In the genomic region with DNA sequence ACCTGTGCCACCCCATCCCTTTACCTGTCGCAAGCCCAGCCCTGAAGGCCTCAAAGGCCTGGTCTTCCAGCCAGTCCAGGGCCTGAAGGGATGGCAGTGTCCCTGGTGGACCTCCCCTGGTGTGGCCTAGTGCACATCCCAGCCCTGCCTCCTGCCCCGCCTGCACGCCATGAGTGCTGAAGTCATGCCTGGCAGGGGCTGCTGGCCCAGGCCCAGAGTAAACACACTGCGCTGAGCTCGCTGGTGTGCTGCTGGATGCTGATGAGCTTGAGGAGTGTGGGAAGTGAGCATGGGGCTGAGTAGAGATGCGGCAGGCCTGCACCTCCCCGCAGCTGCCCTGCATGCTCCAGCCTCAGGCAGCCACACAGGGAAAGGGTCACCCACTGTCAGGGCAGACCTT, we compare ENCODE assay signal across 9 cellular contexts. TPM values are rescaled to one million over a fixed set of nuclear protein-coding genes. Genes with fewer than 3 reads are reported as not detected.
DNase-seq lines count a peak whose midpoint lies in the region; ATAC-seq, FAIRE-seq and TF ChIP-seq lines count a peak whose summit lies in the region.
"Had no signal": no experiment of that assay in that cellular context is flagged by ENCODE, and none has a peak within 500 bp of the region (broad histone marks: within the 10 kb centered on the region; RNA-seq: fewer than 3 reads in every experiment).

No MANE protein-coding gene starts in this region.

- TF ChIP-seq RAD21 in Ishikawa (IDR thresholded peaks at IDR 0.05; ENCODE audit: low read depth): no peak; the same call in 1 of the 2 replicates

- intact Hi-C loops in ascending aorta (cut with DNase I): no loop called here

- no peaks in the 10 kb centered on the region for H3K27me3 ChIP-seq in ascending aorta
- H3K27me3 ChIP-seq in keratinocyte (ENCODE audit: control insufficient read depth, extremely low read depth, insufficient read depth, low read length): no peaks in the 10 kb centered on the region
- no peaks in the 10 kb centered on the region for H3K27me3 ChIP-seq in thoracic aorta (replicated peaks; ENCODE audit: insufficient read depth)

- no peak overlapping the region for H3K4me2 ChIP-seq in keratinocyte (ENCODE audit: control insufficient read depth, extremely low read depth, insufficient read depth, low read depth, low read length)

- H3K9me3 ChIP-seq in ascending aorta: no peaks in the 10 kb centered on the region
- H3K9me3 ChIP-seq in keratinocyte (ENCODE audit: control insufficient read depth, low read depth, low read length): no peaks in the 10 kb centered on the region
- no peaks in the 10 kb centered on the region for H3K9me3 ChIP-seq in thoracic aorta

- ATAC-seq in thoracic aorta (ENCODE audit: insufficient number of reproducible peaks, low FRiP score, low read depth): peak; percentile 52
- no peak for ATAC-seq in HG03565 (IDR thresholded peaks at IDR 0.05; ENCODE audit: unreplicated experiment)
- no peak for ATAC-seq in activated CD8-positive, alpha-beta T cell treated with anti-CD3 and anti-CD28 coated beads, Interleukin-2, amount 10 ng/mL, durations not matched to agents 7 days and 5 days

- H3K4me1 ChIP-seq in ascending aorta (peaks cover 16 to 26% of the 10 kb centered on the region in 2 donors), keratinocyte (ENCODE audit: control insufficient read depth, extremely low read depth, insufficient read depth, low read length) (peaks cover 7% of the 10 kb centered on the region), thoracic aorta (ENCODE audit: control insufficient read depth in 1 of 2, low read depth in 2 of 2) (peaks cover 17 to 36% of the 10 kb centered on the region in 2 donors)

- FAIRE-seq in keratinocyte (lab: Jason Lieb, UNC): peak; percentile 53

- POLR2A ChIA-PET in activated CD8-positive, alpha-beta T cell treated with anti-CD3 and anti-CD28 coated beads, Interleukin-2, amount 10 ng/mL, durations not matched to agents 7 days and 5 days (lab: Charles Lee): no interaction called here

- no peaks in the 10 kb centered on the region for H3K79me2 ChIP-seq in keratinocyte (ENCODE audit: control insufficient read depth, insufficient read depth, low read length)

- H3K9me3 Mint-ChIP-seq in activated CD8-positive, alpha-beta T cell treated with anti-CD3 and anti-CD28 coated beads, Interleukin-2, amount 10 ng/mL, durations not matched to agents 7 days and 5 days (ENCODE audit: insufficient read depth): no peaks in the 10 kb centered on the region
- H3K9me3 Mint-ChIP-seq: memory B cell had no signal

- TF ChIP-seq CTCF in ascending aorta (IDR thresholded peaks at IDR 0.05): no peak
- no peak for TF ChIP-seq CTCF in keratinocyte (optimal IDR thresholded peaks at IDR 0.05 in 1 of 3, IDR thresholded peaks at IDR 0.05 in 1 of 3, conservative IDR thresholded peaks at IDR 0.05 in 1 of 3; ENCODE audit: extremely low read depth in 1 of 3, insufficient read depth in 2 of 3, low read length in 3 of 3)
- TF ChIP-seq CTCF in thoracic aorta (IDR thresholded peaks at IDR 0.05): no peak

- H3K27me3 Mint-ChIP-seq in activated CD8-positive, alpha-beta T cell treated with anti-CD3 and anti-CD28 coated beads, Interleukin-2, amount 10 ng/mL, durations not matched to agents 7 days and 5 days (ENCODE audit: low read depth): peaks cover 15% of the 10 kb centered on the region

- CTCF ChIA-PET in activated CD8-positive, alpha-beta T cell treated with anti-CD3 and anti-CD28 coated beads, Interleukin-2, amount 10 ng/mL, durations not matched to agents 7 days and 5 days (lab: Charles Lee): interaction anchor here (0.6 to 4.4 kb wide), 3 partner anchors 13 to 361 kb away, joined by 3 to 14 read pairs (median 3); no protein-coding TSS in a partner anchor

- H3K9me1 ChIP-seq in keratinocyte (ENCODE audit: control insufficient read depth, extremely low read depth, insufficient read depth, low read length): peaks cover under 1% of the 10 kb centered on the region

- H2AFZ ChIP-seq in keratinocyte (ENCODE audit: control insufficient read depth, low read length): no peak overlapping the region

- H3K36me3 ChIP-seq in ascending aorta: peaks cover 24 to 33% of the 10 kb centered on the region in 2 donors
- peaks cover 35 to 49% of the 10 kb centered on the region in 2 experiments for H3K36me3 ChIP-seq in keratinocyte (ENCODE audit: control insufficient read depth in 2 of 2, extremely low read depth in 1 of 2, insufficient read depth in 2 of 2, low read length in 2 of 2)
- H3K36me3 ChIP-seq in thoracic aorta: peaks cover 26% of the 10 kb centered on the region

- H4K20me1 ChIP-seq in keratinocyte (ENCODE audit: control insufficient read depth, extremely low read depth, insufficient read depth, low read length): no peaks in the 10 kb centered on the region

- H3K27ac ChIP-seq in ascending aorta: peak overlapping the region; percentile 75 to 95
- H3K27ac ChIP-seq in keratinocyte (ENCODE audit: control insufficient read depth, insufficient read depth, low read length): no peak overlapping the region
- peak overlapping the region; percentile 43 to 66 for H3K27ac ChIP-seq in thoracic aorta

- H3K27ac Mint-ChIP-seq in activated CD8-positive, alpha-beta T cell treated with anti-CD3 and anti-CD28 coated beads, Interleukin-2, amount 10 ng/mL, durations not matched to agents 7 days and 5 days: no peak overlapping the region
- H3K27ac Mint-ChIP-seq: memory B cell had no signal

- no peaks in the 10 kb centered on the region for H3K4me1 Mint-ChIP-seq in activated CD8-positive, alpha-beta T cell treated with anti-CD3 and anti-CD28 coated beads, Interleukin-2, amount 10 ng/mL, durations not matched to agents 7 days and 5 days (ENCODE audit: low read depth)
- H3K4me1 Mint-ChIP-seq: memory B cell had no signal

- H3K9ac ChIP-seq in keratinocyte (ENCODE audit: control insufficient read depth, extremely low read depth, insufficient read depth, low read length): no peak overlapping the region

- no peak overlapping the region for H3K4me3 Mint-ChIP-seq in activated CD8-positive, alpha-beta T cell treated with anti-CD3 and anti-CD28 coated beads, Interleukin-2, amount 10 ng/mL, durations not matched to agents 7 days and 5 days
- H3K4me3 Mint-ChIP-seq: memory B cell had no signal

- TF ChIP-seq EP300 in Ishikawa (IDR thresholded peaks at IDR 0.05; ENCODE audit: borderline replicate concordance): no peak

- dilution Hi-C loops in keratinocyte (cut with MboI; ENCODE audit: extremely low pct_ligation_motif_present, low sequenced_read_pairs): no loop called here

- H3K4me3 ChIP-seq in ascending aorta (no peak overlapping the region), keratinocyte (ENCODE audit: control insufficient read depth in 2 of 3, extremely low read depth in 1 of 3, insufficient read depth in 2 of 3, low read depth in 1 of 3, low read length in 3 of 3) (no peak overlapping the region), thoracic aorta (no peak overlapping the region)

- H3K36me3 Mint-ChIP-seq in activated CD8-positive, alpha-beta T cell treated with anti-CD3 and anti-CD28 coated beads, Interleukin-2, amount 10 ng/mL, durations not matched to agents 7 days and 5 days (ENCODE audit: low read depth): no peaks in the 10 kb centered on the region
- H3K36me3 Mint-ChIP-seq: memory B cell had no signal

- DNase-seq in ascending aorta (ENCODE audit: low spot score in 2 of 2) (peak; percentile 53 to 91), keratinocyte (ENCODE audit: low read depth, low spot score) (no peak), thoracic aorta (ENCODE audit: low spot score) (peak; percentile 41), NCI-H1048 (lab: John Stamatoyannopoulos, UW) (no peak)
- no peak for DNase-seq in activated CD8-positive, alpha-beta T cell treated with anti-CD3 and anti-CD28 coated beads, Interleukin-2, amount 10 ng/mL, durations not matched to agents 7 days and 5 days
- DNase-seq in activated naive CD4-positive, alpha-beta T cell treated with Interleukin-2 at 50 U/mL for 16 hours: no peak

TF ChIP-seq in Ishikawa, 13 proteins besides CTCF, POLR2A, EP300 and RAD21 (continues in another document):
- TF ChIP-seq TAF1 (IDR thresholded peaks at IDR 0.05; ENCODE audit: low read depth): no peak

RNA-seq across cellular contexts. Expression of gene HTRA1, which starts 43.2 kb away (rescaled TPM):
- total RNA-seq in ascending aorta: 112 TPM
- 353 to 506 TPM (median 412 TPM) in 3 replicates for polyA plus RNA-seq in keratinocyte
- 77.7 TPM for polyA plus RNA-seq in keratinocyte (2011; ENCODE audit: low read depth)
- polyA plus RNA-seq in keratinocyte (2011; cell fraction: cytosol; rRNA removed): 332 and 372 TPM in 2 replicates
- polyA plus RNA-seq in keratinocyte (2011; cell fraction: nucleus; rRNA removed): 463 and 555 TPM in 2 replicates
- polyA plus RNA-seq in keratinocyte (2012; ENCODE audit: low replicate concordance): 189 and 262 TPM in 2 replicates
- polyA minus RNA-seq in keratinocyte: 106 to 221 TPM (median 187 TPM) in 3 replicates
- polyA minus RNA-seq in keratinocyte (2011; cell fraction: cytosol; rRNA and poly(A)+ RNA removed): 191 TPM
- 118 and 182 TPM in 2 replicates for polyA minus RNA-seq in keratinocyte (2011; cell fraction: nucleus; rRNA and poly(A)+ RNA removed)
- 100 to 1,000 TPM; 282 to 473 TPM for total RNA-seq in thoracic aorta
- not detected for total RNA-seq in activated CD8-positive, alpha-beta T cell treated with anti-CD3 and anti-CD28 coated beads, Interleukin-2, amount 10 ng/mL, durations not matched to agents 7 days and 5 days

RNA-seq across cellular contexts. Expression of gene ARMS2, which starts 50.1 kb away (rescaled TPM):
- total RNA-seq in ascending aorta (not detected), thoracic aorta (not detected)
- polyA plus RNA-seq in keratinocyte: 0.08 TPM in 1 of 3 replicates, not detected in the others
- not detected for polyA plus RNA-seq in keratinocyte (2011; ENCODE audit: low read depth)
- polyA plus RNA-seq in keratinocyte (2011; cell fraction: cytosol; rRNA removed): not detected in 2 replicates
- not detected in 2 replicates for polyA plus RNA-seq in keratinocyte (2011; cell fraction: nucleus; rRNA removed)
- polyA plus RNA-seq in keratinocyte (2012; ENCODE audit: low replicate concordance): not detected in 2 replicates
- polyA minus RNA-seq in keratinocyte: 0.29 to 1.3 TPM (median 0.56 TPM) in 3 replicates
- polyA minus RNA-seq in keratinocyte (2011; cell fraction: cytosol; rRNA and poly(A)+ RNA removed): not detected
- polyA minus RNA-seq in keratinocyte (2011; cell fraction: nucleus; rRNA and poly(A)+ RNA removed): not detected in 2 replicates
- total RNA-seq in activated CD8-positive, alpha-beta T cell treated with anti-CD3 and anti-CD28 coated beads, Interleukin-2, amount 10 ng/mL, durations not matched to agents 7 days and 5 days: not detected

RNA-seq across cellular contexts. Expression of gene DMBT1, which starts 56.0 kb away (rescaled TPM):
- total RNA-seq in ascending aorta (not detected), thoracic aorta (under 1 TPM in 1 of 2 donors, not detected in 1; 0.14 TPM)
- 0.04 to 0.17 TPM (median 0.08 TPM) in 3 replicates for polyA plus RNA-seq in keratinocyte
- not detected for polyA plus RNA-seq in keratinocyte (2011; ENCODE audit: low read depth)
- 0.01 and 0.02 TPM in 2 replicates for polyA plus RNA-seq in keratinocyte (2011; cell fraction: cytosol; rRNA removed)
- 0.12 and 0.13 TPM in 2 replicates for polyA plus RNA-seq in keratinocyte (2011; cell fraction: nucleus; rRNA removed)
- 0.05 TPM in 1 of 2 replicates, not detected in the other for polyA plus RNA-seq in keratinocyte (2012; ENCODE audit: low replicate concordance)
- 0.06 to 0.13 TPM (median 0.13 TPM) in 3 replicates for polyA minus RNA-seq in keratinocyte
- not detected for polyA minus RNA-seq in keratinocyte (2011; cell fraction: cytosol; rRNA and poly(A)+ RNA removed)
- polyA minus RNA-seq in keratinocyte (2011; cell fraction: nucleus; rRNA and poly(A)+ RNA removed): 0.21 and 0.23 TPM in 2 replicates
- total RNA-seq in activated CD8-positive, alpha-beta T cell treated with anti-CD3 and anti-CD28 coated beads, Interleukin-2, amount 10 ng/mL, durations not matched to agents 7 days and 5 days: not detected

Comparison
In these comparisons a context has a peak if more than half of its experiments do, and no peak if none do; other contexts are left out.
1. DNase-seq: peak in ascending aorta (2 of 2) and thoracic aorta (single experiment); none in keratinocyte (single experiment), NCI-H1048 (single experiment), activated CD8-positive, alpha-beta T cell treated with anti-CD3 and anti-CD28 coated beads, Interleukin-2, amount 10 ng/mL, durations not matched to agents 7 days and 5 days (single experiment) and activated naive CD4-positive, alpha-beta T cell treated with Interleukin-2 at 50 U/mL for 16 hours (single experiment).
2. RNA of gene HTRA1, which starts 43.2 kb away (total RNA-seq): 282 to 473 TPM in thoracic aorta and 112 TPM in ascending aorta (single experiment); not detected in activated CD8-positive, alpha-beta T cell treated with anti-CD3 and anti-CD28 coated beads, Interleukin-2, amount 10 ng/mL, durations not matched to agents 7 days and 5 days; every median in the first group is over 100 times any median in the second.